Comparison of ENCODE assay signal across 26 cellular contexts in genomic region chr6:5059036-5059896, GRCh38. TPM values are rescaled to one million over a fixed set of nuclear protein-coding genes. Genes with fewer than 3 reads are reported as not detected.
DNase-seq lines count a peak whose midpoint lies in the region; ATAC-seq, FAIRE-seq and TF ChIP-seq lines count a peak whose summit lies in the region.
"Had no signal": no experiment of that assay in that cellular context is flagged by ENCODE, and none has a peak within 500 bp of the region (broad histone marks: within the 10 kb centered on the region; RNA-seq: fewer than 3 reads in every experiment).

No MANE protein-coding gene starts in this region.

- peaks cover 5% of the 10 kb centered on the region for H3K4me1 Mint-ChIP-seq in WTC11

- CTCF ChIA-PET in WTC11 (lab: Charles Lee) = interaction anchor here (0.7 to 1.0 kb wide), 2 partner anchors 84 to 116 kb away, joined by 4 read pairs; no protein-coding TSS in a partner anchor

- peak in 1 of 2 donors; percentile 39 for TF ChIP-seq RAD21 in liver (IDR thresholded peaks at IDR 0.05)

- no peak for FAIRE-seq in small intestine (lab: Jason Lieb, UNC)
- FAIRE-seq: H1 had no signal

- no peak overlapping the region for H3K4me3 ChIP-seq in liver (ENCODE audit: low read depth in 1 of 3, low read length in 3 of 3)
- H3K4me3 ChIP-seq in small intestine (ENCODE audit: low read depth in 1 of 2, low read length in 2 of 2) = no peak overlapping the region
- H3K4me3 ChIP-seq: SJSA1 had no signal

- no peak overlapping the region for H3K27ac Mint-ChIP-seq in WTC11
- H3K27ac Mint-ChIP-seq: B cell; CD8-positive, alpha-beta T cell had no signal

- peaks cover 6 to 18% (median 10%) of the 10 kb centered on the region in 4 donors for H3K4me1 ChIP-seq in liver (ENCODE audit: control insufficient read depth in 4 of 4, insufficient read depth in 4 of 4, low read length in 3 of 4)
- no peaks in the 10 kb centered on the region for H3K4me1 ChIP-seq in small intestine (ENCODE audit: control insufficient read depth in 2 of 2, insufficient read depth in 1 of 2, low read depth in 1 of 2, low read length in 1 of 2)
- H3K4me1 ChIP-seq: SJSA1 had no signal

- no peaks in the 10 kb centered on the region for H3K27me3 Mint-ChIP-seq in WTC11 (ENCODE audit: low read depth)

- no peak overlapping the region for H3K4me3 Mint-ChIP-seq in WTC11
- H3K4me3 Mint-ChIP-seq: B cell; CD8-positive, alpha-beta T cell had no signal

- H3K9ac ChIP-seq in liver (ENCODE audit: low read depth in 1 of 2, low read length in 2 of 2) = peak overlapping the region in 1 of 2 donors; percentile 11

- TF ChIP-seq CTCF in WTC11 (IDR thresholded peaks at IDR 0.05) = no peak
- no peak for TF ChIP-seq CTCF in liver (IDR thresholded peaks at IDR 0.05; ENCODE audit: low read depth, low read length, missing input control)

- ATAC-seq in WTC11 (no peak), HG03460 (IDR thresholded peaks at IDR 0.05; ENCODE audit: unreplicated experiment) (no peak)
- ATAC-seq: CD8-positive, alpha-beta T cell; HCT116 had no signal

- no peaks in the 10 kb centered on the region for H3K27me3 ChIP-seq in liver (ENCODE audit: control insufficient read depth in 4 of 4, insufficient read depth in 4 of 4, low read length in 3 of 4)
- no peaks in the 10 kb centered on the region for H3K27me3 ChIP-seq in small intestine (ENCODE audit: control insufficient read depth in 2 of 2, insufficient read depth in 2 of 2, low read length in 2 of 2)
- H3K27me3 ChIP-seq: SJSA1 had no signal

- H3K9me3 Mint-ChIP-seq in WTC11 = peaks cover 12% of the 10 kb centered on the region
- H3K9me3 Mint-ChIP-seq: CD8-positive, alpha-beta T cell had no signal

- H3K36me3 Mint-ChIP-seq in WTC11 = no peaks in the 10 kb centered on the region
- H3K36me3 Mint-ChIP-seq: CD8-positive, alpha-beta T cell had no signal

- peak overlapping the region; percentile 52 to 83 for H3K27ac ChIP-seq in liver (ENCODE audit: low read depth in 1 of 2, low read length in 2 of 2)
- H3K27ac ChIP-seq in small intestine (ENCODE audit: low read depth in 1 of 2, low read length in 1 of 2) = no peak overlapping the region
- H3K27ac ChIP-seq: 22Rv1, C4-2B, HL-60, SJSA1 had no signal

- H3K9me3 ChIP-seq in liver (ENCODE audit: control insufficient read depth in 4 of 4, low read length in 3 of 4) (no peaks in the 10 kb centered on the region), small intestine (ENCODE audit: control insufficient read depth, low read depth) (no peaks in the 10 kb centered on the region)
- H3K9me3 ChIP-seq: SJSA1 had no signal

- H3K36me3 ChIP-seq in liver (ENCODE audit: control insufficient read depth in 4 of 4, insufficient read depth in 3 of 4, low read depth in 1 of 4, low read length in 3 of 4) = no peaks in the 10 kb centered on the region
- no peaks in the 10 kb centered on the region for H3K36me3 ChIP-seq in small intestine (ENCODE audit: control insufficient read depth in 2 of 2, insufficient read depth in 2 of 2, low read length in 2 of 2)
- H3K36me3 ChIP-seq: SJSA1 had no signal

- peak; percentile 20 for DNase-seq in DMS53 (lab: John Stamatoyannopoulos, UW)
- DNase-seq in DMS53 treated with DMSO at 0.1 percent for 48 hours (lab: John Stamatoyannopoulos, UW; ENCODE audit: unreplicated experiment) = no peak
- no peak for DNase-seq in WTC11 (ENCODE audit: low spot score)
- DNase-seq in small intestine = peak; percentile 49
- no peak for DNase-seq in effector CD4-positive, alpha-beta T cell
- DNase-seq in iPS-NIHi11 (ENCODE audit: low spot score) = no peak
- DNase-seq: CD8-positive, alpha-beta T cell; DMS 273 treated with DMSO at 0.1 percent for 48 hours; DND-41; Karpas-422; NCI-H1105 treated with DMSO at 0.1 percent for 48 hours; NCI-H2029; NCI-H446; NCI-H524 treated with DMSO at 0.1 percent for 48 hours; NCI-H774; Right ventricle myocardium superior; RPMI8226 had no signal

- 48% methylated on average over 11 of the region's 11 CpGs for WGBS in liver
- 36 to 74% (median 53%) methylated on average over 11 of the region's 11 CpGs for WGBS in small intestine, 3 donors

- POLR2A ChIA-PET in WTC11 (lab: Charles Lee) = no interaction called here

TF ChIP-seq in WTC11, 78 proteins besides CTCF, POLR2A, EP300 and RAD21:
- TF ChIP-seq GABPB1 (CRISPR knock-in tag; IDR thresholded peaks at IDR 0.05) (peak; percentile 82), FOXJ3 (CRISPR knock-in tag; IDR thresholded peaks at IDR 0.05; ENCODE audit: borderline replicate concordance) (no peak)

TF ChIP-seq in liver, 16 proteins besides CTCF, POLR2A, EP300 and RAD21:
- no peak for TF ChIP-seq TAF1 (conservative IDR thresholded peaks at IDR 0.05)
- peak; percentile 67 for TF ChIP-seq REST (IDR thresholded peaks at IDR 0.05)
- TF ChIP-seq HNF4G (IDR thresholded peaks at IDR 0.05) = peak; percentile 97
- peak; percentile 78 for TF ChIP-seq FOXA2 (IDR thresholded peaks at IDR 0.05)
- no peak for TF ChIP-seq NR2F2 (IDR thresholded peaks at IDR 0.05)
- peak; percentile 51 for TF ChIP-seq MAX (IDR thresholded peaks at IDR 0.05)
- TF ChIP-seq RXRA (IDR thresholded peaks at IDR 0.05) = peak; percentile 84 to 89
- TF ChIP-seq EGR1 (IDR thresholded peaks at IDR 0.05; ENCODE audit: low read depth in 2 of 2) = peak in 1 of 2 donors; percentile 30
- TF ChIP-seq GABPA (IDR thresholded peaks at IDR 0.05 in 1 of 2, conservative IDR thresholded peaks at IDR 0.05 in 1 of 2) = no peak
- TF ChIP-seq, protein P1, sequence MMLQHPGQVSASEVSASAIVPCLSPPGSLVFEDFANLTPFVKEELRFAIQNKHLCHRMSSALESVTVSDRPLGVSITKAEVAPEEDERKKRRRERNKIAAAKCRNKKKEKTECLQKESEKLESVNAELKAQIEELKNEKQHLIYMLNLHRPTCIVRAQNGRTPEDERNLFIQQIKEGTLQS (IDR thresholded peaks at IDR 0.05) = peak; percentile 75
- peak; percentile 99 for TF ChIP-seq SP1 (IDR thresholded peaks at IDR 0.05)
- TF ChIP-seq, protein P2, sequence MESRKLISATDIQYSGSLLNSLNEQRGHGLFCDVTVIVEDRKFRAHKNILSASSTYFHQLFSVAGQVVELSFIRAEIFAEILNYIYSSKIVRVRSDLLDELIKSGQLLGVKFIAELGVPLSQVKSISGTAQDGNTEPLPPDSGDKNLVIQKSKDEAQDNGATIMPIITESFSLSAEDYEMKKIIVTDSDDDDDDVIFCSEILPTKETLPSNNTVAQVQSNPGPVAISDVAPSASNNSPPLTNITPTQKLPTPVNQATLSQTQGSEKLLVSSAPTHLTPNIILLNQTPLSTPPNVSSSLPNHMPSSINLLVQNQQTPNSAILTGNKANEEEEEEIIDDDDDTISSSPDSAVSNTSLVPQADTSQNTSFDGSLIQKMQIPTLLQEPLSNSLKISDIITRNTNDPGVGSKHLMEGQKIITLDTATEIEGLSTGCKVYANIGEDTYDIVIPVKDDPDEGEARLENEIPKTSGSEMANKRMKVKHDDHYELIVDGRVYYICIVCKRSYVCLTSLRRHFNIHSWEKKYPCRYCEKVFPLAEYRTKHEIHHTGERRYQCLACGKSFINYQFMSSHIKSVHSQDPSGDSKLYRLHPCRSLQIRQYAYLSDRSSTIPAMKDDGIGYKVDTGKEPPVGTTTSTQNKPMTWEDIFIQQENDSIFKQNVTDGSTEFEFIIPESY (IDR thresholded peaks at IDR 0.05) = peak; percentile 40
- peak; percentile 79 for TF ChIP-seq YY1 (IDR thresholded peaks at IDR 0.05)
- peak; percentile 48 for TF ChIP-seq FOXA1 (IDR thresholded peaks at IDR 0.05)
- peak; percentile 61 to 73 for TF ChIP-seq JUND (IDR thresholded peaks at IDR 0.05)
- TF ChIP-seq HNF4A (conservative IDR thresholded peaks at IDR 0.05) = peak; percentile 98 to 99

RNA-seq across cellular contexts. Expression of gene PPP1R3G, which starts 25.9 kb away (rescaled TPM):
- total RNA-seq in WTC11 (2021) (0.15 to 0.48 TPM (median 0.48 TPM) in 3 replicates), liver (1 to 10 TPM in 1 of 2 donors, under 1 TPM in 1; 0.33 to 3.0 TPM)
- polyA plus RNA-seq in liver (under 1 TPM; 0.25 to 0.61 TPM), small intestine (under 1 TPM in 1 of 3 donors, not detected in 2; 0.28 TPM)
- total RNA-seq: CD8-positive, alpha-beta T cell had no signal

RNA-seq across cellular contexts. Expression of gene RPP40, which starts 55.4 kb away (rescaled TPM):
- total RNA-seq in WTC11 (2021) = 10.1 to 12.2 TPM (median 10.9 TPM) in 3 replicates
- total RNA-seq in liver = 1 to 10 TPM; 5.4 to 8.3 TPM
- polyA plus RNA-seq in liver = 1 to 10 TPM; 9.4 to 9.5 TPM
- polyA plus RNA-seq in small intestine = 10 to 100 TPM in 1 of 3 donors, 1 to 10 TPM in 2; 2.2 to 10.6 (median 2.7) TPM

Comparison
In these comparisons a context has a peak if more than half of its experiments do, and no peak if none do; other contexts are left out.
1. DNase-seq: peak in DMS53 (single experiment) and small intestine (single experiment); none in DMS53 treated with DMSO at 0.1 percent for 48 hours (single experiment), WTC11 (single experiment), effector CD4-positive, alpha-beta T cell (single experiment) and iPS-NIHi11 (single experiment).
2. H3K27ac ChIP-seq: peak in liver (2 of 2); none in small intestine (0 of 2).